ENCODE assay signal across 9 cellular contexts in genomic region chr9:134055981-134056461, GRCh38. TPM values are rescaled to one million over a fixed set of nuclear protein-coding genes. Genes with fewer than 3 reads are reported as not detected.
DNase-seq lines count a peak whose midpoint lies in the region; ATAC-seq and TF ChIP-seq lines count a peak whose summit lies in the region.
"Had no signal": no experiment of that assay in that cellular context is flagged by ENCODE, and none has a peak within 500 bp of the region (broad histone marks: within the 10 kb centered on the region; RNA-seq: fewer than 3 reads in every experiment).

No MANE protein-coding gene starts in this region.

- H3K9me3 ChIP-seq in breast epithelium = no peaks in the 10 kb centered on the region
- no peaks in the 10 kb centered on the region for H3K9me3 ChIP-seq in CD4-positive, alpha-beta T cell (ENCODE audit: control insufficient read depth, low read length)

- no peak for ATAC-seq in CD4-positive, alpha-beta T cell (ENCODE audit: poor library complexity)
- ATAC-seq in HG03095 (IDR thresholded peaks at IDR 0.05; ENCODE audit: unreplicated experiment) = no peak

- POLR2A ChIA-PET in CD4-positive, alpha-beta T cell (lab: Charles Lee) = interaction anchor here (0.5 kb wide), 1 partner anchor 1095 kb away, joined by 3 read pairs; no protein-coding TSS in a partner anchor

- H3K4me3 ChIP-seq in breast epithelium (peak overlapping the region in 2 of 3 donors; percentile 4 to 52), kidney epithelial cell (ENCODE audit: low read depth, low read length) (no peak overlapping the region)

- H3K27ac ChIP-seq in breast epithelium = peak overlapping the region; percentile 16 to 42
- no peak overlapping the region for H3K27ac ChIP-seq in CD4-positive, alpha-beta T cell (ENCODE audit: low read depth, low read length)

- H3K9me3 Mint-ChIP-seq in HFFc6 = no peaks in the 10 kb centered on the region
- H3K9me3 Mint-ChIP-seq in CD4-positive, alpha-beta T cell = no peaks in the 10 kb centered on the region

- peak overlapping the region; percentile 34; the same call in 1 of the 2 replicates for H3K4me3 Mint-ChIP-seq in HFFc6
- no peak overlapping the region for H3K4me3 Mint-ChIP-seq in CD4-positive, alpha-beta T cell

- peak overlapping the region; percentile 53 for H3K27ac Mint-ChIP-seq in HFFc6
- H3K27ac Mint-ChIP-seq in CD4-positive, alpha-beta T cell = no peak overlapping the region

- H3K4me1 ChIP-seq in breast epithelium = peaks cover 20 to 21% of the 10 kb centered on the region in 2 donors

- peaks cover 8% of the 10 kb centered on the region for H3K36me3 ChIP-seq in breast epithelium
- H3K36me3 ChIP-seq in kidney epithelial cell (ENCODE audit: control insufficient read depth, insufficient read depth, low read length) = no peaks in the 10 kb centered on the region

- intact Hi-C loops in breast epithelium (cut with DNase I; ENCODE audit: low total_unique reads) = loop anchor here (5.0 kb wide), 1 partner anchor 1134 kb away; no protein-coding TSS in a partner anchor
- intact Hi-C loops in CD4-positive, alpha-beta T cell (cut with DNase I, micrococcal nuclease) = no loop called here

- 0 out of 2 replicates have a peak, but pooled peaks cover 5% of the 10 kb centered on the region for H3K36me3 Mint-ChIP-seq in HFFc6 (ENCODE audit: low read depth)
- H3K36me3 Mint-ChIP-seq in CD4-positive, alpha-beta T cell (ENCODE audit: low read depth) = peaks cover 20% of the 10 kb centered on the region

- CTCF ChIA-PET in CD4-positive, alpha-beta T cell (lab: Charles Lee) = no interaction called here

- TF ChIP-seq POLR2A in breast epithelium (IDR thresholded peaks at IDR 0.05) = no peak

- no peak for TF ChIP-seq CTCF in HFFc6 (IDR thresholded peaks at IDR 0.05)
- no peak for TF ChIP-seq CTCF in breast epithelium (IDR thresholded peaks at IDR 0.05)
- no peak for TF ChIP-seq CTCF in kidney epithelial cell (IDR thresholded peaks at IDR 0.05; ENCODE audit: insufficient read depth, low read length, poor library complexity, severe bottlenecking)
- no peak for TF ChIP-seq CTCF in CD4-positive, alpha-beta T cell (IDR thresholded peaks at IDR 0.05)

- no peaks in the 10 kb centered on the region for H3K27me3 ChIP-seq in breast epithelium
- no peaks in the 10 kb centered on the region for H3K27me3 ChIP-seq in kidney epithelial cell (ENCODE audit: control insufficient read depth, insufficient read depth, low read length)
- no peaks in the 10 kb centered on the region for H3K27me3 ChIP-seq in CD4-positive, alpha-beta T cell (ENCODE audit: control insufficient read depth, insufficient read depth, low read length)

- H3K4me1 Mint-ChIP-seq in HFFc6 (ENCODE audit: low read depth) = peaks cover 36% of the 10 kb centered on the region
- H3K4me1 Mint-ChIP-seq in CD4-positive, alpha-beta T cell (ENCODE audit: low read depth) = peaks cover 25% of the 10 kb centered on the region

- H3K27me3 Mint-ChIP-seq in HFFc6 (ENCODE audit: insufficient read depth) = no peaks in the 10 kb centered on the region; the same call in none of the 2 replicates
- H3K27me3 Mint-ChIP-seq in CD4-positive, alpha-beta T cell = no peaks in the 10 kb centered on the region

- DNase-seq in HFFc6 = peak; percentile 53
- DNase-seq in breast epithelium (ENCODE audit: low spot score in 2 of 2) = peak; percentile 72 to 77
- peak; percentile 72 for DNase-seq in kidney epithelial cell (ENCODE audit: low read depth)
- peak; percentile 39 for DNase-seq in superior temporal gyrus (ENCODE audit: extremely low spot score)
- DNase-seq in SHP77 (lab: John Stamatoyannopoulos, UW) = no peak
- no peak for DNase-seq in stimulated activated CD4-positive, alpha-beta T cell treated with anti-CD3 and anti-CD28 coated beads, Interleukin-4, amount 100 ng/mL, for 1 hour
- no peak for DNase-seq in CD4-positive, alpha-beta T cell
- DNase-seq: mesendoderm had no signal

RNA-seq across cellular contexts. Expression of gene BRD3, which starts 11.8 kb away (rescaled TPM):
- total RNA-seq in HFFc6 (2021; fragmentation: NEBNext Ultra II Directional; extraction: Animal tissue kit (Norgen Biotek cat#: 25700)) = 10 to 100 TPM; 17.1 to 20.9 (median 18.6) TPM
- total RNA-seq in breast epithelium = 10 to 100 TPM; 21.6 to 26.2 (median 24.6) TPM
- total RNA-seq in kidney epithelial cell = 23.3 and 32.0 TPM in 2 replicates
- 10 to 100 TPM; 26.7 to 29.0 TPM for total RNA-seq in CD4-positive, alpha-beta T cell

RNA-seq across cellular contexts. Expression of gene BRD3OS, which starts 30.7 kb away (rescaled TPM):
- total RNA-seq in HFFc6 (2021; fragmentation: NEBNext Ultra II Directional; extraction: Animal tissue kit (Norgen Biotek cat#: 25700)) = 10 to 100 TPM; 28.7 to 36.8 (median 31.1) TPM
- total RNA-seq in breast epithelium (10 to 100 TPM; 11.1 to 14.4 (median 11.4) TPM), kidney epithelial cell (12.8 and 14.2 TPM in 2 replicates)
- 1 to 10 TPM; 4.0 to 4.9 TPM for total RNA-seq in CD4-positive, alpha-beta T cell

Comparison
In these comparisons a context has a peak if more than half of its experiments do, and no peak if none do; other contexts are left out.
1. DNase-seq: peak in HFFc6 (single experiment), breast epithelium (2 of 2), kidney epithelial cell (single experiment) and superior temporal gyrus (single experiment); none in SHP77 (0 of 2), stimulated activated CD4-positive, alpha-beta T cell treated with anti-CD3 and anti-CD28 coated beads, Interleukin-4, amount 100 ng/mL, for 1 hour (single experiment) and CD4-positive, alpha-beta T cell (0 of 10).